Comparison of ENCODE assay signal across 7 cellular contexts in the genomic region with DNA sequence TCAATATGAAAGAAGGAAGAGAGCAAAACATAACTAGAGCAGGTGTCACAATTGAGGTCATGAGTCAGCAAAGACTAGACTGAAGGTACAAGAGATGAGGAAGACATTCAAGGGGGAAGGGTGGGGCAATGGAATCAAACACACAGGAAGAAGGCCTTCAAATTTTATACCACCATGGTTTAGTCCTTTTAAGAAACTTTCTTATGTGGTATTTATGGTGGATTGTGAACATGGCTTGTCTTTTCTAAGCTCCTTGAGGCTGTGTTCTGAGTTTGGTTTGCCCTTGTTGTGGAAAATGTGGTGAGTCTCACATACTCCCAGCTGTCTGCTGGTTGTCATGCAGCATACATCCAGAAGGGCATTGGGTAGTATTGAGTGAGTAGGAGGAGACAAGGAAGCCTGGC.
A peak's percentile ranks its signal among the peaks of the same experiment; 100 is the strongest.
DNase-seq lines count a peak whose midpoint lies in the region; ATAC-seq lines count a peak whose summit lies in the region.

No MANE protein-coding gene starts in this region.

- ATAC-seq in GM19395 (IDR thresholded peaks at IDR 0.05; ENCODE audit: unreplicated experiment), result peak; percentile 94
- peak; percentile 91 for ATAC-seq in HG03060 (IDR thresholded peaks at IDR 0.05; ENCODE audit: low read depth, unreplicated experiment)

- peak; percentile 25 for DNase-seq in activated CD4-positive, alpha-beta T cell treated with anti-CD3 and anti-CD28 coated beads, Interleukin-2, amount 50 U/mL, for 1 hour
- peak; percentile 40 for DNase-seq in stimulated activated CD4-positive, alpha-beta T cell treated with anti-CD3 and anti-CD28 coated beads, Interleukin-4, amount 100 ng/mL, for 24 hours
- DNase-seq in NCI-H2227 (lab: John Stamatoyannopoulos, UW; ENCODE audit: unreplicated experiment), result no peak
- DNase-seq in occipital lobe (lab: John Stamatoyannopoulos, UW), result no peak
- no peak for DNase-seq in DMS 273 treated with DMSO at 0.1 percent for 48 hours (lab: John Stamatoyannopoulos, UW)

Comparison
In these comparisons a context has a peak if more than half of its experiments do, and no peak if none do; other contexts are left out.
1. DNase-seq: peak in activated CD4-positive, alpha-beta T cell treated with anti-CD3 and anti-CD28 coated beads, Interleukin-2, amount 50 U/mL, for 1 hour (single experiment) and stimulated activated CD4-positive, alpha-beta T cell treated with anti-CD3 and anti-CD28 coated beads, Interleukin-4, amount 100 ng/mL, for 24 hours (single experiment); none in NCI-H2227 (single experiment), occipital lobe (single experiment) and DMS 273 treated with DMSO at 0.1 percent for 48 hours (single experiment).